ENCODE assay signal across 10 cellular contexts in genomic region chr9:70081120-70081495, GRCh38. TPM values are rescaled to one million over a fixed set of nuclear protein-coding genes. Genes with fewer than 3 reads are reported as not detected.
DNase-seq lines count a peak whose midpoint lies in the region; ATAC-seq and TF ChIP-seq lines count a peak whose summit lies in the region.
"Had no signal": no experiment of that assay in that cellular context is flagged by ENCODE, and none has a peak within 500 bp of the region (broad histone marks: within the 10 kb centered on the region; RNA-seq: fewer than 3 reads in every experiment).

No MANE protein-coding gene starts in this region.

- WGBS in heart left ventricle, 4 donors: 17 to 34% (median 28%) methylated on average over 1 of the region's 1 CpG

- H3K27me3 Mint-ChIP-seq in activated CD4-positive, alpha-beta T cell treated with anti-CD3 and anti-CD28 coated beads, Interleukin-2, amount 10 ng/mL, durations not matched to agents 24 days and 14 days: peaks cover 4% of the 10 kb centered on the region

- no peak overlapping the region for H3K9ac ChIP-seq in muscle layer of colon (ENCODE audit: low read length)

- no peaks in the 10 kb centered on the region for H3K9me3 Mint-ChIP-seq in activated CD4-positive, alpha-beta T cell treated with anti-CD3 and anti-CD28 coated beads, Interleukin-2, amount 10 ng/mL, durations not matched to agents 24 days and 14 days
- H3K9me3 Mint-ChIP-seq: activated naive CD4-positive, alpha-beta T cell treated with anti-CD3 and anti-CD28 coated beads, Interleukin-2, amount 50 U/mL, for 24 hours had no signal

- no peaks in the 10 kb centered on the region for H3K4me1 Mint-ChIP-seq in activated CD4-positive, alpha-beta T cell treated with anti-CD3 and anti-CD28 coated beads, Interleukin-2, amount 10 ng/mL, durations not matched to agents 24 days and 14 days
- H3K4me1 Mint-ChIP-seq: activated naive CD4-positive, alpha-beta T cell treated with anti-CD3 and anti-CD28 coated beads, Interleukin-2, amount 50 U/mL, for 24 hours had no signal

- H3K4me3 ChIP-seq in heart left ventricle (no peak overlapping the region), choroid plexus epithelial cell (ENCODE audit: low read depth, low read length) (no peak overlapping the region), muscle layer of colon (ENCODE audit: low read depth in 1 of 2, low read length in 2 of 2) (no peak overlapping the region)

- intact Hi-C loops in heart left ventricle (cut with DNase I): loop anchor here in 2 of 10 donors (10.0 kb wide), 2 partner anchors 46 to 276 kb away; no protein-coding TSS in a partner anchor
- intact Hi-C loops in cardiac septum (cut with DNase I): no loop called here
- intact Hi-C loops in activated CD4-positive, alpha-beta T cell treated with anti-CD3 and anti-CD28 coated beads, Interleukin-2, amount 10 ng/mL, durations not matched to agents 24 days and 14 days (cut with micrococcal nuclease): no loop called here

- no peaks in the 10 kb centered on the region for H3K36me3 Mint-ChIP-seq in activated CD4-positive, alpha-beta T cell treated with anti-CD3 and anti-CD28 coated beads, Interleukin-2, amount 10 ng/mL, durations not matched to agents 24 days and 14 days (ENCODE audit: low read depth)
- H3K36me3 Mint-ChIP-seq: activated naive CD4-positive, alpha-beta T cell treated with anti-CD3 and anti-CD28 coated beads, Interleukin-2, amount 50 U/mL, for 24 hours had no signal

- H3K27ac Mint-ChIP-seq in activated CD4-positive, alpha-beta T cell treated with anti-CD3 and anti-CD28 coated beads, Interleukin-2, amount 10 ng/mL, durations not matched to agents 24 days and 14 days: no peak overlapping the region
- H3K27ac Mint-ChIP-seq: activated naive CD4-positive, alpha-beta T cell treated with anti-CD3 and anti-CD28 coated beads, Interleukin-2, amount 50 U/mL, for 24 hours had no signal

- H3K27ac ChIP-seq in heart left ventricle (peak overlapping the region in 10 of 12 donors; percentile 25 to 92 (median 68)), muscle layer of colon (ENCODE audit: low read depth, low read length) (peak overlapping the region; percentile 91)

- H3K36me3 ChIP-seq in heart left ventricle: no peaks in the 10 kb centered on the region
- no peaks in the 10 kb centered on the region for H3K36me3 ChIP-seq in muscle layer of colon (ENCODE audit: insufficient read depth, low read length)

- peak in 2 of 5 donors; percentile 21 to 24 for DNase-seq in heart left ventricle
- no peak for DNase-seq in cardiac septum (ENCODE audit: low spot score)
- DNase-seq in choroid plexus epithelial cell (ENCODE audit: low read depth): peak; percentile 48
- no peak for DNase-seq in mucosa of gallbladder (ENCODE audit: low spot score)
- DNase-seq in activated CD4-positive, alpha-beta T cell treated with anti-CD3 and anti-CD28 coated beads, Interleukin-2, amount 10 ng/mL, durations not matched to agents 24 days and 14 days: no peak
- DNase-seq: AML-193 had no signal

- no peak overlapping the region for H3K4me3 Mint-ChIP-seq in activated CD4-positive, alpha-beta T cell treated with anti-CD3 and anti-CD28 coated beads, Interleukin-2, amount 10 ng/mL, durations not matched to agents 24 days and 14 days
- H3K4me3 Mint-ChIP-seq: activated naive CD4-positive, alpha-beta T cell treated with anti-CD3 and anti-CD28 coated beads, Interleukin-2, amount 50 U/mL, for 24 hours had no signal

- no peak for TF ChIP-seq POLR2A in heart left ventricle (IDR thresholded peaks at IDR 0.05)

- H3K4me1 ChIP-seq in heart left ventricle (peaks cover 0 to 56% (median 20%) of the 10 kb centered on the region in 12 donors), muscle layer of colon (ENCODE audit: insufficient read depth, low read length) (peaks cover 91% of the 10 kb centered on the region)

- TF ChIP-seq CTCF in heart left ventricle (IDR thresholded peaks at IDR 0.05) (no peak), choroid plexus epithelial cell (conservative IDR thresholded peaks at IDR 0.05; ENCODE audit: low read depth, low read length) (no peak)

- no peaks in the 10 kb centered on the region for H3K27me3 ChIP-seq in heart left ventricle
- no peaks in the 10 kb centered on the region for H3K27me3 ChIP-seq in muscle layer of colon (ENCODE audit: control insufficient read depth in 1 of 2, insufficient read depth in 2 of 2, low read length in 2 of 2)

- H3K9me3 ChIP-seq in heart left ventricle (no peaks in the 10 kb centered on the region), muscle layer of colon (ENCODE audit: low read length) (no peaks in the 10 kb centered on the region)

- ATAC-seq in heart left ventricle: peak; percentile 40 to 77 (median 62)
- ATAC-seq in GM18873 (IDR thresholded peaks at IDR 0.05; ENCODE audit: low FRiP score, unreplicated experiment): no peak
- no peak for ATAC-seq in GM18867 (IDR thresholded peaks at IDR 0.05; ENCODE audit: unreplicated experiment)

RNA-seq across cellular contexts. Expression of gene MAMDC2, which starts 37.5 kb away (rescaled TPM):
- total RNA-seq in heart left ventricle (10 to 100 TPM in 3 of 9 donors, 1 to 10 TPM in 6; 2.5 to 23.9 (median 5.2) TPM), cardiac septum (3.6 TPM), mucosa of gallbladder (38.9 TPM)
- 1 to 10 TPM; 3.9 to 5.1 TPM for polyA plus RNA-seq in heart left ventricle
- not detected in 2 replicates for total RNA-seq in activated CD4-positive, alpha-beta T cell treated with anti-CD3 and anti-CD28 coated beads, Interleukin-2, amount 10 ng/mL, durations not matched to agents 24 days and 14 days

Comparison
In these comparisons a context has a peak if more than half of its experiments do, and no peak if none do; other contexts are left out.
1. ATAC-seq: peak in heart left ventricle (4 of 4); none in GM18873 (single experiment) and GM18867 (single experiment).